In genomic region chr18:8995096-8995495, GRCh38 we compare ENCODE assay signal across 23 cellular contexts.
"Had no signal": no experiment of that assay in that cellular context is flagged by ENCODE, and none has a peak within 500 bp of the region (broad histone marks: within the 10 kb centered on the region; RNA-seq: fewer than 3 reads in every experiment).

No MANE protein-coding gene starts in this region.

- H3K27ac ChIP-seq: HL-60, KMS-11, SJSA1, SK-N-MC had no signal

- H3K27me3 ChIP-seq: SJSA1 had no signal

- DNase-seq: Kasumi-1, MM.1S, NCI-H1092 treated with DMSO at 0.1 percent for 48 hours, NCI-H1436, NCI-H187, NCI-H2029, NCI-H2081 treated with DMSO at 0.1 percent for 48 hours, NCI-H2171, NCI-H226, NCI-H446, NCI-H510A, NCI-H524 treated with DMSO at 0.1 percent for 48 hours, NCI-H69, NCI-H774, Right ventricle myocardium superior, RPMI8226, SIG-M5 had no signal

- H3K9ac ChIP-seq: KMS-11 had no signal

- H3K36me3 ChIP-seq: SJSA1 had no signal

- H3K4me2 ChIP-seq: KMS-11 had no signal

- FAIRE-seq: HTR-8/SVneo, RCC 7860 had no signal

- H3K4me3 ChIP-seq: SJSA1, SK-N-MC had no signal
